In the genomic region with DNA sequence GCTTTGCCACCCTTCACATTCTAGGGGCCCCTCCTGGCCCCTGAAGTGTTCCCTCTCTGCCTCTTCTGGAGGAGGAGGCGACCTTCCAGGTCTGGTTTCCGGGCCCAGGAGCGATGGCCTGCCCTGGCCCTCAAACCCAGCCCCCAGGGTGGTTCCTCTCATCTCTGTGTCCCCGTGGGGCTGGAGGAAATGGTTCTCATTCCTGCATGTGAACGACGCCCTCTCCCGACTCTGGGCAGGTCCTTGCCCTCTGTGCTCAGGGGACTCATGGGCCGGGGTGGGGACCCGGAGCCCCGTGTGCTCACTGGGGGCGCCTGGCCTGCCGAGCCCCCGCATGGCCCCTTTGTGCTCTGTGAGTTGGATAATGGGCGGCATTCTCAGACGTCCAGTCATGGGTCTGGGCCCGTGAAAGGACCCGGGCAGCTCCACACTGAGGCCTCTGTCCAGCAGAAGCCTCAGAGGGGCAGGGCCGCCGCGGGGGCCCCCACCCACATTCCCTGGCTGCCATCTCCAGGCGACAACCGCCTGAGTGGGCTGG, we compare ENCODE assay signal across 10 cellular contexts. TPM values are rescaled to one million over a fixed set of nuclear protein-coding genes. Genes with fewer than 3 reads are reported as not detected.
DNase-seq lines count a peak whose midpoint lies in the region; ATAC-seq and TF ChIP-seq lines count a peak whose summit lies in the region.
"Had no signal": no experiment of that assay in that cellular context is flagged by ENCODE, and none has a peak within 500 bp of the region (broad histone marks: within the 10 kb centered on the region; RNA-seq: fewer than 3 reads in every experiment).

No MANE protein-coding gene starts in this region.

- H3K27ac ChIP-seq in adrenal gland (peak overlapping the region in 4 of 5 donors; percentile 10 to 82 (median 44)), iPS-20b (ENCODE audit: low read length) (no peak overlapping the region), gastrocnemius medialis (peak overlapping the region; percentile 9 to 53 (median 48))

- H3K27me3 Mint-ChIP-seq in T-cell = no peaks in the 10 kb centered on the region
- H3K27me3 Mint-ChIP-seq in activated T-cell treated with anti-CD3 and anti-CD28 coated beads, Interleukin-2, amount 50 U/mL, for 24 hours = peaks cover 15% of the 10 kb centered on the region
- H3K27me3 Mint-ChIP-seq in activated CD8-positive, alpha-beta memory T cell treated with anti-CD3 and anti-CD28 coated beads, Interleukin-2, amount 10 ng/mL, durations not matched to agents 7 days and 5 days = peaks cover 29% of the 10 kb centered on the region

- H3K4me1 ChIP-seq in adrenal gland (replicated peaks in 1 of 2) (peaks cover 17 to 60% of the 10 kb centered on the region in 2 donors), iPS-20b (ENCODE audit: insufficient read depth, low read length) (peaks cover 16% of the 10 kb centered on the region), gastrocnemius medialis (peaks cover 5 to 39% of the 10 kb centered on the region in 2 donors)

- no peak for TF ChIP-seq CTCF in adrenal gland (IDR thresholded peaks at IDR 0.05)
- no peak for TF ChIP-seq CTCF in gastrocnemius medialis (IDR thresholded peaks at IDR 0.05 in 4 of 5, conservative IDR thresholded peaks at IDR 0.05 in 1 of 5)

- no peaks in the 10 kb centered on the region for H3K9me3 Mint-ChIP-seq in T-cell
- no peaks in the 10 kb centered on the region for H3K9me3 Mint-ChIP-seq in activated T-cell treated with anti-CD3 and anti-CD28 coated beads, Interleukin-2, amount 50 U/mL, for 24 hours
- H3K9me3 Mint-ChIP-seq in activated CD8-positive, alpha-beta memory T cell treated with anti-CD3 and anti-CD28 coated beads, Interleukin-2, amount 10 ng/mL, durations not matched to agents 7 days and 5 days (ENCODE audit: low read depth) = no peaks in the 10 kb centered on the region

- no peaks in the 10 kb centered on the region for H3K27me3 ChIP-seq in adrenal gland
- H3K27me3 ChIP-seq in iPS-20b (ENCODE audit: insufficient read depth, low read length) = peaks cover 22% of the 10 kb centered on the region
- H3K27me3 ChIP-seq in gastrocnemius medialis = no peaks in the 10 kb centered on the region

- TF ChIP-seq POLR2A in adrenal gland (IDR thresholded peaks at IDR 0.05) = no peak
- no peak for TF ChIP-seq POLR2A in gastrocnemius medialis (IDR thresholded peaks at IDR 0.05)

- no peaks in the 10 kb centered on the region for H3K36me3 Mint-ChIP-seq in T-cell
- H3K36me3 Mint-ChIP-seq in activated T-cell treated with anti-CD3 and anti-CD28 coated beads, Interleukin-2, amount 50 U/mL, for 24 hours (ENCODE audit: low read depth) = no peaks in the 10 kb centered on the region
- no peaks in the 10 kb centered on the region for H3K36me3 Mint-ChIP-seq in activated CD8-positive, alpha-beta memory T cell treated with anti-CD3 and anti-CD28 coated beads, Interleukin-2, amount 10 ng/mL, durations not matched to agents 7 days and 5 days

- no peak overlapping the region for H3K4me3 Mint-ChIP-seq in T-cell
- H3K4me3 Mint-ChIP-seq in activated T-cell treated with anti-CD3 and anti-CD28 coated beads, Interleukin-2, amount 50 U/mL, for 24 hours = no peak overlapping the region
- no peak overlapping the region for H3K4me3 Mint-ChIP-seq in activated CD8-positive, alpha-beta memory T cell treated with anti-CD3 and anti-CD28 coated beads, Interleukin-2, amount 10 ng/mL, durations not matched to agents 7 days and 5 days

- peak overlapping the region; percentile 29; the same call in 1 of the 2 replicates for H3K9ac ChIP-seq in iPS-20b (ENCODE audit: low read depth, low read length)

- H3K36me3 ChIP-seq in adrenal gland (replicated peaks in 1 of 2) (no peaks in the 10 kb centered on the region), iPS-20b (ENCODE audit: insufficient read depth, low read depth, low read length) (no peaks in the 10 kb centered on the region), gastrocnemius medialis (no peaks in the 10 kb centered on the region)

- intact Hi-C loops in adrenal gland (cut with DNase I) (no loop called here), gastrocnemius medialis (cut with DNase I; ENCODE audit: low total_unique reads) (no loop called here)

- in situ Hi-C loops in Caki2 (cut with HindIII; ENCODE audit: low pct_unique_long_range_greater_than_20kb, low sequenced_read_pairs) (no loop called here), gastrocnemius medialis (cut with MboI; ENCODE audit: low sequenced_read_pairs in 4 of 4) (loop anchor here in 1 of 4 donors (10.0 kb wide), 1 partner anchor 117 kb away; no protein-coding TSS in a partner anchor)

- ATAC-seq in gastrocnemius medialis (no peak), T-cell (replicated peaks in 1 of 4) (no peak), HG02610 (IDR thresholded peaks at IDR 0.05; ENCODE audit: unreplicated experiment) (no peak)
- ATAC-seq in activated CD8-positive, alpha-beta memory T cell treated with anti-CD3 and anti-CD28 coated beads, Interleukin-2, amount 10 ng/mL, durations not matched to agents 7 days and 5 days = no peak

- DNase-seq in Caki2 (ENCODE audit: low read depth) = peak; percentile 77
- DNase-seq in adrenal gland = peak in 1 of 7 donors; percentile 26
- DNase-seq in gastrocnemius medialis = no peak
- no peak for DNase-seq in T-cell
- no peak for DNase-seq in activated T-cell treated with anti-CD3 and anti-CD28 coated beads, Interleukin-2, amount 50 U/mL, for 24 hours
- no peak for DNase-seq in activated CD8-positive, alpha-beta memory T cell treated with anti-CD3 and anti-CD28 coated beads, Interleukin-2, amount 10 ng/mL, durations not matched to agents 7 days and 5 days
- DNase-seq: activated CD4-positive, alpha-beta T cell treated with anti-CD3 and anti-CD28 coated beads for 48 hours; stimulated activated naive CD4-positive, alpha-beta T cell treated with Interleukin-2 at 50 U/mL for 16 hours had no signal

- CTCF ChIA-PET in T-cell (lab: Charles Lee) = no interaction called here
- CTCF ChIA-PET in activated CD8-positive, alpha-beta memory T cell treated with anti-CD3 and anti-CD28 coated beads, Interleukin-2, amount 10 ng/mL, durations not matched to agents 7 days and 5 days (lab: Charles Lee) = no interaction called here

- POLR2A ChIA-PET in T-cell (lab: Charles Lee) = no interaction called here

- H3K9me3 ChIP-seq in adrenal gland (replicated peaks in 1 of 3) (no peaks in the 10 kb centered on the region), iPS-20b (ENCODE audit: insufficient read depth, low read depth, low read length) (no peaks in the 10 kb centered on the region), gastrocnemius medialis (no peaks in the 10 kb centered on the region)

- no peak overlapping the region for H3K27ac Mint-ChIP-seq in T-cell
- H3K27ac Mint-ChIP-seq in activated T-cell treated with anti-CD3 and anti-CD28 coated beads, Interleukin-2, amount 50 U/mL, for 24 hours = no peak overlapping the region
- H3K27ac Mint-ChIP-seq in activated CD8-positive, alpha-beta memory T cell treated with anti-CD3 and anti-CD28 coated beads, Interleukin-2, amount 10 ng/mL, durations not matched to agents 7 days and 5 days = no peak overlapping the region

- H3K4me3 ChIP-seq in adrenal gland = no peak overlapping the region
- H3K4me3 ChIP-seq in iPS-20b (ENCODE audit: low read length) = no peak overlapping the region
- H3K4me3 ChIP-seq in gastrocnemius medialis = no peak overlapping the region

- WGBS in adrenal gland, 4 donors = 38 to 68% (median 55%) methylated on average over 3 to 22 of the region's 22 CpGs

- H3K4me1 Mint-ChIP-seq in T-cell = peaks cover 13 to 14% (median 14%) of the 10 kb centered on the region in 3 donors
- peaks cover 4% of the 10 kb centered on the region for H3K4me1 Mint-ChIP-seq in activated T-cell treated with anti-CD3 and anti-CD28 coated beads, Interleukin-2, amount 50 U/mL, for 24 hours (ENCODE audit: low read depth)
- H3K4me1 Mint-ChIP-seq in activated CD8-positive, alpha-beta memory T cell treated with anti-CD3 and anti-CD28 coated beads, Interleukin-2, amount 10 ng/mL, durations not matched to agents 7 days and 5 days = peaks cover 3% of the 10 kb centered on the region

RNA-seq across cellular contexts. Expression of gene PLXND1, which starts 5.4 kb away (rescaled TPM):
- 29.0 and 74.1 TPM in 2 replicates for total RNA-seq in Caki2 (2014; rRNA removed; shearing (Covaris generic); ENCODE audit: low replicate concordance)
- total RNA-seq in adrenal gland (100 to 1,000 TPM; 101 to 191 (median 149) TPM), gastrocnemius medialis (10 to 100 TPM; 15.7 to 70.9 (median 19.9) TPM), T-cell (10 to 100 TPM; 13.6 to 53.3 (median 44.9) TPM)
- 100 to 1,000 TPM in 2 of 3 donors, 10 to 100 TPM in 1; 41.2 to 370 (median 130) TPM for polyA plus RNA-seq in adrenal gland
- total RNA-seq in activated CD8-positive, alpha-beta memory T cell treated with anti-CD3 and anti-CD28 coated beads, Interleukin-2, amount 10 ng/mL, durations not matched to agents 7 days and 5 days = 1 to 10 TPM; 1.1 to 3.0 TPM
